In the genomic region with DNA sequence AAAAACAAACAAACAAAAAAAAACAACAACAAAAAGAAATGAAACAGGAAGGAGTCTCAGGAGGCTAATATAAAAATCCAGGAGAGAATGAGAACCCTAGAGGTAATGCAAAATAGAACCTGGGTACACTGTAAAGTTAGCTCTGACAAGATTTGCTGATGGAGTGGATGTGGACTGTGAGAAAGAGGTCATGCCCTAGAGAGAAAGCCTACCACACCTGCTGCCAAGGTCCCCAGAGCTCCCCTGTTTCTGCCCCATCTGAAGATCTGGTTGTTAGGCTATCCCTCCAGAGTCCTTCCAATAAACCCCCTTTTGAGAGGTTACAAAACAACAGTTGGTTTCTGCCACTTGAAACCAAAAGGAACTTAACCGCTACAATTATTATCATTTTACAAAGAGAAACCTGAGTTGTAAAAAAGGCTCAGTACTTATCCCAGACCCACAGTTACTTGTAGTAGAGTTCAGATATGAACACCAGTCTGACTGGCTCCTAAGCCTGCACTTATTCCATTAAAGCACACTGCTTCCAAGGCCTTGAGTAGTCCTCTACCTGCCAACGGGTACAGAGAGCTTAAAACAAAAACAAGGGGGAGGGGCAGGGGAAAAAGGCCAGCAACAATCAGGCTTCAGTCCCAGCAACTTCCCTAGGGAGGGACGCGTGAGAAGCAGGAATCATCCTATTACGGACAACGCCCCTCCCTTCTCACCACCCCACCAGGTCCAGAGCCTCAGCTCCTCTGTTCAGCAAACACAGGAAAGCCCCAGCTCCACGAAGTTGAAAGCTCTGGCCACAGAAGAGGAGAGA, we compare ENCODE assay signal across 8 cellular contexts. TPM values are rescaled to one million over a fixed set of nuclear protein-coding genes. Genes with fewer than 3 reads are reported as not detected.
DNase-seq lines count a peak whose midpoint lies in the region; ATAC-seq, FAIRE-seq and TF ChIP-seq lines count a peak whose summit lies in the region.

No MANE protein-coding gene starts in this region.

- peaks cover 11% of the 10 kb centered on the region for H3K4me1 ChIP-seq in Panc1 (ENCODE audit: control insufficient read depth, insufficient read depth, low read length)
- peaks cover 70% of the 10 kb centered on the region for H3K4me1 ChIP-seq in cardiac muscle cell (ENCODE audit: low read depth)
- peaks cover 0 to 13% (median 10%) of the 10 kb centered on the region in 4 donors for H3K4me1 ChIP-seq in sigmoid colon

- no peaks in the 10 kb centered on the region for H3K27me3 ChIP-seq in Panc1 (ENCODE audit: control insufficient read depth, insufficient read depth, low read length)
- no peaks in the 10 kb centered on the region for H3K27me3 ChIP-seq in cardiac muscle cell
- no peaks in the 10 kb centered on the region for H3K27me3 ChIP-seq in sigmoid colon

- in situ Hi-C loops in Panc1 (cut with HindIII; ENCODE audit: low pct_unique_long_range_greater_than_20kb, low sequenced_read_pairs) = no loop called here

- TF ChIP-seq CTCF in Panc1 (IDR thresholded peaks at IDR 0.05) (no peak), cardiac muscle cell (IDR thresholded peaks at IDR 0.05; ENCODE audit: low read depth, low read length) (no peak), sigmoid colon (IDR thresholded peaks at IDR 0.05) (no peak)

- H3K4me3 ChIP-seq in Panc1 (ENCODE audit: low read depth in 2 of 2, low read length in 2 of 2) = no peak overlapping the region
- H3K4me3 ChIP-seq in cardiac muscle cell = peak overlapping the region; percentile 3
- no peak overlapping the region for H3K4me3 ChIP-seq in sigmoid colon

- POLR2A ChIA-PET in HEK293T (lab: Yijun Ruan, JAX) (interaction anchor here (1.0 to 1.1 kb wide), 3 partner anchors 8 to 104 kb away, joined by 3 to 4 read pairs (median 3); partner anchors contain the start of genes XRCC3 and ZFYVE21), Panc1 (lab: Charles Lee) (interaction anchor here (0.6 to 0.7 kb wide), 2 partner anchors 108 to 340 kb away, joined by 3 to 4 read pairs; no protein-coding TSS in a partner anchor)

- H3K27ac ChIP-seq in Panc1 (ENCODE audit: low read length) (0 out of 2 replicates have a peak overlapping the region, but pooled peaks have one; percentile 21), cardiac muscle cell (peak overlapping the region; percentile 94), sigmoid colon (peak overlapping the region; percentile 11 to 64 (median 46))

- H3K9me3 ChIP-seq in Panc1 (ENCODE audit: control insufficient read depth, insufficient read depth, low read depth, low read length) = no peaks in the 10 kb centered on the region
- H3K9me3 ChIP-seq in cardiac muscle cell (ENCODE audit: low read depth) = no peaks in the 10 kb centered on the region
- H3K9me3 ChIP-seq in sigmoid colon = no peaks in the 10 kb centered on the region

- CTCF ChIA-PET in HEK293T (lab: Yijun Ruan, JAX) (interaction anchor here (1.7 to 2.4 kb wide), 2 partner anchors 11 to 81 kb away, joined by 6 to 16 read pairs; no protein-coding TSS in a partner anchor), Panc1 (lab: Charles Lee) (no interaction called here)

- TF ChIP-seq EP300 in sigmoid colon (IDR thresholded peaks at IDR 0.05) = no peak

- 13 to 37% methylated on average over 7 of the region's 7 CpGs for WGBS in sigmoid colon, 2 donors

- DNase-seq in HEK293T (ENCODE audit: extremely low spot score) (peak; percentile 61), Panc1 (ENCODE audit: low read depth, low spot score) (no peak), cardiac muscle cell (ENCODE audit: low read depth in 1 of 2, low spot score in 1 of 2) (peak; percentile 42 to 89), sigmoid colon (peak; percentile 80), frontal cortex (ENCODE audit: low spot score in 2 of 2) (no peak), SKM-1 treated with dmso at 0.1 percent for 144 hours (lab: John Stamatoyannopoulos, UW; ENCODE audit: unreplicated experiment) (no peak), amniotic stem cell (lab: John Stamatoyannopoulos, UW) (no peak)

- BruUV-seq in Panc1 (replicated peaks; lab: Mats Ljungman, UMichigan) = no TSS peak

- no peaks in the 10 kb centered on the region for H3K36me3 ChIP-seq in Panc1 (ENCODE audit: control insufficient read depth, insufficient read depth, low read length)
- H3K36me3 ChIP-seq in cardiac muscle cell = no peaks in the 10 kb centered on the region
- H3K36me3 ChIP-seq in sigmoid colon = no peaks in the 10 kb centered on the region

- intact Hi-C loops in Panc1 (cut with micrococcal nuclease; ENCODE audit: unreplicated experiment) (no loop called here), sigmoid colon (cut with DNase I) (no loop called here)

- TF ChIP-seq POLR2A in sigmoid colon (IDR thresholded peaks at IDR 0.05) = no peak

- no peak for FAIRE-seq in frontal cortex (lab: Jason Lieb, UNC)

- ATAC-seq in Panc1 = peak; percentile 63
- ATAC-seq in GM21528 (IDR thresholded peaks at IDR 0.05; ENCODE audit: low FRiP score, unreplicated experiment) = no peak

TF ChIP-seq in HEK293T, 16 proteins besides CTCF, POLR2A, EP300 and RAD21:
- TF ChIP-seq CTBP1 (IDR thresholded peaks at IDR 0.05; ENCODE audit: borderline replicate concordance) (no peak), ELF4 (IDR thresholded peaks at IDR 0.05) (no peak)

RNA-seq across cellular contexts. Expression of gene PPP1R13B, which starts 27.7 kb away (rescaled TPM):
- total RNA-seq in Panc1 (2021; ENCODE audit: unreplicated experiment) (19.0 TPM), cardiac muscle cell (60.1 and 124 TPM in 2 replicates), sigmoid colon (10 to 100 TPM in 2 of 4 donors, 1 to 10 TPM in 2; 8.6 to 10.5 (median 10.1) TPM), frontal cortex (11.8 TPM)
- polyA plus RNA-seq in Panc1 (2012; ENCODE audit: insufficient read length) = 14.1 TPM
- polyA plus RNA-seq in cardiac muscle cell (88.5 and 113 TPM in 2 replicates), sigmoid colon (10 to 100 TPM in 1 of 3 donors, 1 to 10 TPM in 2; 9.6 to 26.9 (median 9.9) TPM)

Comparison
In these comparisons a context has a peak if more than half of its experiments do, and no peak if none do; other contexts are left out.
1. DNase-seq: peak in HEK293T (single experiment), cardiac muscle cell (2 of 2) and sigmoid colon (single experiment); none in Panc1 (single experiment), frontal cortex (0 of 2), SKM-1 treated with dmso at 0.1 percent for 144 hours (single experiment) and amniotic stem cell (single experiment).
2. H3K27ac ChIP-seq: peak in every context shown above with its lines; median percentile 94 in cardiac muscle cell; 46 in sigmoid colon; 21 in Panc1.